Comparison of ENCODE assay signal across 13 cellular contexts in the genomic region with DNA sequence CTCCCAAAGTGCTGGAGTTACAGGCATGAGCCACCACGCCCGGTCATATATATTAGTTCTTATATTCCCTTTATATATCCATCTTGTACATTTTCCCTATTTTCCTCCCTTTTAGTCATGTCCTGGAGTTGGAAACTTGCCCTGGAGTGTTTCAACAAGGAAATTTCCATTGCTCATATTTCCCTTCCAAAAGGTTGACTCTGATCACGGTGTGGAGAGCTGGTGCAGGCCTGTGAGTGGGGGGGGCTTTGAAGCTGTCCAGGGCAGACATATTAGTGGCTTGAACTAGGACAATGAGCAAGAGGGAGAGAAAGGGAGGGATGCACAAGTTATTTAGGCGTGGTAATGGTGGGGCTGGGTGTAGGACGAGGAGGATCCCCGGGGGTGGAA. TPM values are rescaled to one million over a fixed set of nuclear protein-coding genes. Genes with fewer than 3 reads are reported as not detected.
DNase-seq lines count a peak whose midpoint lies in the region; ATAC-seq and TF ChIP-seq lines count a peak whose summit lies in the region.
"Had no signal": no experiment of that assay in that cellular context is flagged by ENCODE, and none has a peak within 500 bp of the region (broad histone marks: within the 10 kb centered on the region; RNA-seq: fewer than 3 reads in every experiment).

No MANE protein-coding gene starts in this region.

- peaks cover 26% of the 10 kb centered on the region for H3K4me1 Mint-ChIP-seq in mesothelial cell of epicardium

- no peaks in the 10 kb centered on the region for H3K9me3 ChIP-seq in right atrium auricular region

- no peaks in the 10 kb centered on the region for H3K36me3 ChIP-seq in right atrium auricular region

- no peak overlapping the region for H3K4me3 ChIP-seq in right atrium auricular region

- intact Hi-C loops in Right ventricle myocardium superior (cut with DNase I), result loop anchor here (5.0 kb wide), 1 partner anchor 47 kb away; the partner anchor contains the start of gene BSND

- no peaks in the 10 kb centered on the region for H3K36me3 Mint-ChIP-seq in mesothelial cell of epicardium

- peak overlapping the region in 1 of 2 donors; percentile 52 for H3K27ac ChIP-seq in right atrium auricular region
- H3K27ac ChIP-seq in cingulate gyrus (ENCODE audit: low read depth, low read length), result peak overlapping the region; percentile 79

- no peaks in the 10 kb centered on the region for H3K27me3 Mint-ChIP-seq in mesothelial cell of epicardium (ENCODE audit: low read depth)

- H3K4me3 Mint-ChIP-seq in mesothelial cell of epicardium, result peak overlapping the region; percentile 16
- H3K4me3 Mint-ChIP-seq: IgD-negative memory B cell; T-helper 1 cell treated with Interleukin-12 subunit alpha and Interleukin-12 subunit beta and Interleukin-4 antibody, amounts not matched to agents 30 μg/mL and 1 μg/mL, for 36 hours had no signal

- H3K27ac Mint-ChIP-seq in mesothelial cell of epicardium, result peak overlapping the region; percentile 81
- H3K27ac Mint-ChIP-seq: T-helper 1 cell treated with Interleukin-12 subunit alpha and Interleukin-12 subunit beta and Interleukin-4 antibody, amounts not matched to agents 30 μg/mL and 1 μg/mL, for 36 hours had no signal

- DNase-seq in Right ventricle myocardium superior, result no peak
- DNase-seq in right atrium auricular region (ENCODE audit: low spot score), result no peak
- no peak for DNase-seq in mesothelial cell of epicardium (ENCODE audit: low spot score in 2 of 2, unreplicated experiment in 2 of 2)
- DNase-seq in HPDE6-E6E7 (ENCODE audit: extremely low spot score), result no peak
- no peak for DNase-seq in NCI-H510A (lab: John Stamatoyannopoulos, UW)
- DNase-seq in OCI-M2 (lab: John Stamatoyannopoulos, UW; ENCODE audit: unreplicated experiment), result no peak
- no peak for DNase-seq in 8988T

- ATAC-seq in Right ventricle myocardium superior (ENCODE audit: poor library complexity), result peak; percentile 7

- peaks cover 4% of the 10 kb centered on the region for H3K9me3 Mint-ChIP-seq in mesothelial cell of epicardium
- H3K9me3 Mint-ChIP-seq: IgD-negative memory B cell; T-helper 1 cell treated with Interleukin-12 subunit alpha and Interleukin-12 subunit beta and Interleukin-4 antibody, amounts not matched to agents 30 μg/mL and 1 μg/mL, for 36 hours had no signal

- TF ChIP-seq CTCF in right atrium auricular region (IDR thresholded peaks at IDR 0.05), result no peak
- TF ChIP-seq CTCF in mesothelial cell of epicardium (IDR thresholded peaks at IDR 0.05; ENCODE audit: unreplicated experiment), result no peak

- H3K27me3 ChIP-seq in right atrium auricular region, result no peaks in the 10 kb centered on the region

- H3K4me1 ChIP-seq in right atrium auricular region, result peaks cover 0 to 13% of the 10 kb centered on the region in 2 donors

RNA-seq across cellular contexts. Expression of gene TMEM61, which starts 30.5 kb away (rescaled TPM):
- total RNA-seq in Right ventricle myocardium superior, result 0.27 TPM
- total RNA-seq in right atrium auricular region, result not detected
- 0.31 to 0.47 TPM (median 0.34 TPM) in 3 replicates for total RNA-seq in mesothelial cell of epicardium
- total RNA-seq: NCI-H460, right cardiac atrium had no signal

RNA-seq across cellular contexts. Expression of gene BSND, which starts 48.8 kb away (rescaled TPM):
- total RNA-seq in Right ventricle myocardium superior, result not detected
- not detected for total RNA-seq in right atrium auricular region
- 0.05 to 0.09 TPM (median 0.09 TPM) in 3 replicates for total RNA-seq in mesothelial cell of epicardium
- total RNA-seq: kidney epithelial cell, NCI-H460, right cardiac atrium had no signal
